Comparison of ENCODE assay signal across 11 cellular contexts in the genomic region with DNA sequence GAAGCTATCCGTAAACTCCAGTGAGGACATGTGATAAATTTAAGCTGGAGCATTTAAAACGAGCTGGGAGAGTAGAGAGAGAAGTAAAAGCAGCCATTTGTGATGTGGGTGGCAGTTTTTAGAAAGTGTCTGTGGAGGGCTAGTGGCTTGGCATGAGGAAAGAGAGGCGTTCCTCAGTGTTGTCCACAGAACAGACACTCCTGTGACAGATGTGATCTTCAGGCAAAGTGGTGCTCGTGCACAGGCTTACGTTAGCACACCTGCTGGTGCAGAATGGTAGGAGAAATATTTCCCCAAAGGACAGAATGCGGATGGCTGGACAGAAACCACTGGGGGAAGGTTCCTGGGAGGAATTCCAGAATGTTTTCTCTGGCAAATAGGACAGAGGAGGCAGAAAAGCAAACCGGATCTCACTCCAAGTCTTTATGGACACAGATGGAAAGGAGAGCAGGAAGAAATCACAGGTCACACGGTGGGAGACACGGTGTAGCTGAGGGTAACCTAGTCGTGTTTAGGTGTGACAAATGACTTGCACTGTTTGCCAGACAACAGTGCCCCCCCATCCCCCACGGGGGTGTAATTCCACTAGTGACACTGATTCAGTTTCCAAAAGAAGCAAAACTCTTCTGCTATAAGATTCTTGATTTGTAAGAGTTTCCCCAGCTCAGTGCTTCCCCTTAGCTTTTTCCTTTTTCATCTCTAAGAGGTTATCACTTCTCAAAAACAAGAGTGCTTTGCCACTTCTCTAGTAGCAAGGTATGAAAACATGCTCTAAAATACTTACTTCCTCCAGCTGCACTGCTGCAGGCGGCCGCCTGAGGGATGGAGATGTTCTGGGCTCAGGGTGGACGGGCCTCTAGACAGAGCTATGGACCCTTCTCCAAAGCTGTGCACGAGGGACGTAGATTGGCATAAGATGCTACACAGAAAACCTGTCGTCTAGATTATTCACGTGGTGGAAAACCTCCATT.
DNase-seq lines count a peak whose midpoint lies in the region; ATAC-seq, FAIRE-seq and TF ChIP-seq lines count a peak whose summit lies in the region.
"Had no signal": no experiment of that assay in that cellular context is flagged by ENCODE, and none has a peak within 500 bp of the region (broad histone marks: within the 10 kb centered on the region; RNA-seq: fewer than 3 reads in every experiment).

No MANE protein-coding gene starts in this region.

- no peak for TF ChIP-seq RAD21 in HepG2 (CRISPR knock-in tag; IDR thresholded peaks at IDR 0.05)

- BruUV-seq in HepG2 (replicated peaks; lab: Mats Ljungman, UMichigan), result no TSS peak
- no TSS peak for BruUV-seq in OCI-LY7 (replicated peaks; lab: Mats Ljungman, UMichigan)

- no peaks in the 10 kb centered on the region for H3K9me3 ChIP-seq in HepG2 (ENCODE audit: low read length)
- no peaks in the 10 kb centered on the region for H3K9me3 ChIP-seq in right lobe of liver
- H3K9me3 ChIP-seq in OCI-LY7 (ENCODE audit: low read length), result no peaks in the 10 kb centered on the region
- H3K9me3 ChIP-seq in upper lobe of right lung, result no peaks in the 10 kb centered on the region

- no peak for FAIRE-seq in HepG2 (lab: Jason Lieb, UNC)

- H4K20me1 ChIP-seq in HepG2 (ENCODE audit: insufficient read depth, low read length) (no peaks in the 10 kb centered on the region), OCI-LY7 (ENCODE audit: insufficient read depth, low read length) (no peaks in the 10 kb centered on the region)

- POLR2A ChIA-PET in HepG2 (lab: Yijun Ruan, JAX), result no interaction called here
- POLR2A ChIA-PET in OCI-LY7 (lab: Charles Lee), result interaction anchor here (0.6 to 5.0 kb wide), 14 partner anchors 9 to 59 kb away, joined by 3 to 38 read pairs (median 5); no protein-coding TSS in a partner anchor

- H3K4me3 ChIP-seq in HepG2 (replicated peaks in 1 of 3; ENCODE audit: insufficient read depth in 1 of 3, low read depth in 2 of 3, low read length in 3 of 3) (no peak overlapping the region), right lobe of liver (no peak overlapping the region), OCI-LY7 (ENCODE audit: low read depth, low read length, poor library complexity, severe bottlenecking) (peak overlapping the region; percentile 38), upper lobe of right lung (no peak overlapping the region)

- peak; percentile 58; the same call in 2 of the 3 replicates for ATAC-seq in HepG2
- ATAC-seq in right lobe of liver, result no peak
- peak; percentile 42 for ATAC-seq in HG02884 (IDR thresholded peaks at IDR 0.05; ENCODE audit: unreplicated experiment)
- peak; percentile 7 for ATAC-seq in upper lobe of right lung

- H3K27ac ChIP-seq in HepG2 (ENCODE audit: extremely low read length, insufficient read depth, low read length), result no peak overlapping the region
- no peak overlapping the region for H3K27ac ChIP-seq in right lobe of liver
- H3K27ac ChIP-seq in OCI-LY7 (ENCODE audit: low read depth, low read length, poor library complexity, severe bottlenecking), result peak overlapping the region; percentile 73
- peak overlapping the region; percentile 49 for H3K27ac ChIP-seq in upper lobe of right lung
- H3K27ac ChIP-seq: C4-2B, KMS-11 had no signal

- no peaks in the 10 kb centered on the region for H3K4me1 ChIP-seq in HepG2 (ENCODE audit: insufficient read depth, low read length)
- H3K4me1 ChIP-seq in right lobe of liver, result no peaks in the 10 kb centered on the region
- peaks cover 100% of the 10 kb centered on the region for H3K4me1 ChIP-seq in OCI-LY7 (ENCODE audit: insufficient read depth, low read length, poor library complexity, severe bottlenecking)
- H3K4me1 ChIP-seq in upper lobe of right lung, result peaks cover 58% of the 10 kb centered on the region

- intact Hi-C loops in HepG2 (cut with micrococcal nuclease; ENCODE audit: unreplicated experiment) (no loop called here), right lobe of liver (cut with DNase I) (no loop called here), OCI-LY7 (cut with micrococcal nuclease; ENCODE audit: unreplicated experiment) (loop anchor here (2.0 kb wide), 1 partner anchor 107 kb away; no protein-coding TSS in a partner anchor), upper lobe of right lung (cut with DNase I) (no loop called here)

- TF ChIP-seq CTCF in HepG2 (CRISPR knock-in tag; IDR thresholded peaks at IDR 0.05) (no peak), right lobe of liver (IDR thresholded peaks at IDR 0.05) (no peak), OCI-LY7 (conservative IDR thresholded peaks at IDR 0.05; ENCODE audit: low read length) (peak; percentile 68), upper lobe of right lung (IDR thresholded peaks at IDR 0.05) (no peak)

- no peak overlapping the region for H2AFZ ChIP-seq in HepG2 (ENCODE audit: low read length)
- peak overlapping the region; percentile 74; the same call in 1 of the 2 replicates for H2AFZ ChIP-seq in OCI-LY7 (ENCODE audit: low read length)

- TF ChIP-seq EP300 in HepG2 (IDR thresholded peaks at IDR 0.05; ENCODE audit: low read depth in 2 of 2, low read length in 2 of 2) (no peak), HepG2 (CRISPR knock-in tag; IDR thresholded peaks at IDR 0.05; ENCODE audit: borderline replicate concordance) (no peak)

- H3K27me3 ChIP-seq in HepG2 (ENCODE audit: control insufficient read depth in 1 of 2, insufficient read depth in 2 of 2, low read length in 2 of 2) (peaks cover 6 to 25% of the 10 kb centered on the region in 2 experiments; a peak in 3 of 5 replicates), right lobe of liver (no peaks in the 10 kb centered on the region), upper lobe of right lung (no peaks in the 10 kb centered on the region)

- H3K4me2 ChIP-seq in HepG2 (ENCODE audit: low read depth, low read length), result no peak overlapping the region
- H3K4me2 ChIP-seq in OCI-LY7 (ENCODE audit: low read length), result peak overlapping the region; percentile 70
- H3K4me2 ChIP-seq: KMS-11 had no signal

- no peak for DNase-seq in HepG2 (ENCODE audit: low spot score)
- no peak for DNase-seq in right lobe of liver
- DNase-seq in OCI-LY7 (ENCODE audit: low spot score), result peak; percentile 77
- peak; percentile 47 for DNase-seq in upper lobe of right lung
- no peak for DNase-seq in stimulated activated CD4-positive, alpha-beta T cell treated with anti-CD3 and anti-CD28 coated beads, Interleukin-2, amount 100 ng/mL, for 24 hours
- no peak for DNase-seq in NCI-H510A (lab: John Stamatoyannopoulos, UW)
- DNase-seq in activated naive CD4-positive, alpha-beta T cell treated with Interleukin-2 at 50 U/mL for 16 hours, result no peak
- DNase-seq: activated CD4-positive, alpha-beta T cell treated with anti-CD3 and anti-CD28 coated beads, Interleukin-2, amount 50 U/mL, for 48 hours had no signal

- in situ Hi-C loops in HepG2 (cut with HindIII; ENCODE audit: extremely low pct_ligation_motif_present, low pct_unique_long_range_greater_than_20kb), result no loop called here

- no peaks in the 10 kb centered on the region for H3K9me2 ChIP-seq in OCI-LY7 (ENCODE audit: insufficient read depth, low read length)

- TF ChIP-seq POLR2A in HepG2 (IDR thresholded peaks at IDR 0.05; ENCODE audit: insufficient read depth in 1 of 2, low read depth in 2 of 2, low read length in 2 of 2) (no peak), right lobe of liver (IDR thresholded peaks at IDR 0.05) (no peak)

- H3K9ac ChIP-seq in HepG2 (ENCODE audit: insufficient read depth, low read depth, low read length), result no peak overlapping the region
- H3K9ac ChIP-seq: KMS-11 had no signal

- no peaks in the 10 kb centered on the region for H3K79me2 ChIP-seq in HepG2 (ENCODE audit: insufficient read depth, low read length)
- H3K79me2 ChIP-seq in OCI-LY7 (ENCODE audit: insufficient read depth, low read depth, low read length), result no peaks in the 10 kb centered on the region

- 20% methylated on average over 18 of the region's 18 CpGs for WGBS in HepG2 (ENCODE audit: low lambda C conversion rate)
- WGBS in right lobe of liver (ENCODE audit: insufficient coverage, low coverage, low lambda C conversion rate, missing lambda C conversion rate), result 66% methylated on average over 17 of the region's 18 CpGs

- no peaks in the 10 kb centered on the region for H3K36me3 ChIP-seq in HepG2 (replicated peaks in 1 of 2; ENCODE audit: control insufficient read depth in 1 of 2, insufficient read depth in 2 of 2, low read length in 2 of 2)
- H3K36me3 ChIP-seq in right lobe of liver, result no peaks in the 10 kb centered on the region
- no peaks in the 10 kb centered on the region; the same call in 1 of the 2 replicates for H3K36me3 ChIP-seq in OCI-LY7 (ENCODE audit: insufficient read depth, low read length)
- no peaks in the 10 kb centered on the region for H3K36me3 ChIP-seq in upper lobe of right lung

- CTCF ChIA-PET in HepG2 (lab: Yijun Ruan, JAX; ENCODE audit: low intra/inter-chr PET ratio, low total read pairs) (no interaction called here), OCI-LY7 (lab: Charles Lee; ENCODE audit: unreplicated experiment) (interaction anchor here (0.5 to 1.8 kb wide), 2 partner anchors 10 to 104 kb away, joined by 3 to 6 read pairs; no protein-coding TSS in a partner anchor)

TF ChIP-seq in HepG2, 621 proteins besides CTCF, POLR2A, EP300 and RAD21 (continues in another document):
- TF ChIP-seq BCL6 (CRISPR knock-in tag; IDR thresholded peaks at IDR 0.05) (no peak), KLF12 (CRISPR knock-in tag; IDR thresholded peaks at IDR 0.05; ENCODE audit: borderline replicate concordance) (no peak), SIN3A (IDR thresholded peaks at IDR 0.05; ENCODE audit: borderline replicate concordance, low read depth, low read length) (no peak)

Comparison
In these comparisons a context has a peak if more than half of its experiments do, and no peak if none do; other contexts are left out.
1. ATAC-seq: peak in HepG2 (single experiment), HG02884 (single experiment) and upper lobe of right lung (single experiment); none in right lobe of liver (0 of 4).
2. DNase-seq: peak in OCI-LY7 (single experiment) and upper lobe of right lung (single experiment); none in HepG2 (single experiment), right lobe of liver (0 of 3), stimulated activated CD4-positive, alpha-beta T cell treated with anti-CD3 and anti-CD28 coated beads, Interleukin-2, amount 100 ng/mL, for 24 hours (0 of 2), NCI-H510A (single experiment) and activated naive CD4-positive, alpha-beta T cell treated with Interleukin-2 at 50 U/mL for 16 hours (single experiment).
3. H3K27ac ChIP-seq: peak in OCI-LY7 (single experiment) and upper lobe of right lung (single experiment); none in HepG2 (single experiment) and right lobe of liver (0 of 3).